18 cellular contexts compared by ENCODE assay signal in genomic region chr5:73117088-73117755, GRCh38.
"Had no signal": no experiment of that assay in that cellular context is flagged by ENCODE, and none has a peak within 500 bp of the region (broad histone marks: within the 10 kb centered on the region; RNA-seq: fewer than 3 reads in every experiment).

No MANE protein-coding gene starts in this region.

- ATAC-seq: activated CD8-positive, alpha-beta T cell treated with anti-CD3 and anti-CD28 coated beads for 36 hours; activated naive CD4-positive, alpha-beta T cell treated with anti-CD3 and anti-CD28 coated beads, Interleukin-2, amount 50 U/mL, for 72 hours; activated T-cell treated with anti-CD3 and anti-CD28 coated beads, Interleukin-2, amount 50 U/mL, for 4 hours; body of pancreas; left ventricle myocardium superior; psoas muscle; right lobe of liver had no signal

- H3K27ac ChIP-seq: coronary artery, esophagus squamous epithelium, psoas muscle, right lobe of liver, testis had no signal

- DNase-seq: activated B cell treated with CpG ODN at 0.5 μM for 24 hours; activated CD4-positive, alpha-beta T cell treated with anti-CD3 and anti-CD28 coated beads for 48 hours; activated CD8-positive, alpha-beta T cell treated with anti-CD3 and anti-CD28 coated beads for 36 hours; activated effector memory CD4-positive, alpha-beta T cell treated with Interleukin-2 at 50 U/mL for 16 hours; activated T-cell treated with anti-CD3 and anti-CD28 coated beads, Interleukin-2, amount 50 U/mL, for 4 hours; body of pancreas; central memory CD4-positive, alpha-beta T cell; effector CD4-positive, alpha-beta T cell; esophagus squamous epithelium; glutamatergic neuron; left ventricle myocardium superior; mesendoderm; nephron progenitor cell; psoas muscle; right lobe of liver; testis had no signal

- H3K27me3 ChIP-seq: body of pancreas, right lobe of liver, testis had no signal
